In genomic region chrX:108001218-108001814, GRCh38 we compare ENCODE assay signal across 9 cellular contexts. TPM values are rescaled to one million over a fixed set of nuclear protein-coding genes. Genes with fewer than 3 reads are reported as not detected.
DNase-seq lines count a peak whose midpoint lies in the region; ATAC-seq, FAIRE-seq and TF ChIP-seq lines count a peak whose summit lies in the region.
"Had no signal": no experiment of that assay in that cellular context is flagged by ENCODE, and none has a peak within 500 bp of the region (broad histone marks: within the 10 kb centered on the region; RNA-seq: fewer than 3 reads in every experiment).

No MANE protein-coding gene starts in this region.

- H3K9me1 ChIP-seq in keratinocyte (ENCODE audit: control insufficient read depth, extremely low read depth, insufficient read depth, low read length): no peaks in the 10 kb centered on the region

- no peaks in the 10 kb centered on the region for H4K20me1 ChIP-seq in keratinocyte (ENCODE audit: control insufficient read depth, extremely low read depth, insufficient read depth, low read length)

- no peaks in the 10 kb centered on the region for H3K27me3 ChIP-seq in BJ (ENCODE audit: control insufficient read depth, insufficient read depth, low read length)
- H3K27me3 ChIP-seq in keratinocyte (ENCODE audit: control insufficient read depth, extremely low read depth, insufficient read depth, low read length): no peaks in the 10 kb centered on the region

- H3K36me3 ChIP-seq in BJ (ENCODE audit: control insufficient read depth, insufficient read depth, low read length) (no peaks in the 10 kb centered on the region), keratinocyte (ENCODE audit: control insufficient read depth in 2 of 2, extremely low read depth in 1 of 2, insufficient read depth in 2 of 2, low read length in 2 of 2) (no peaks in the 10 kb centered on the region)

- no peak overlapping the region for H3K4me3 ChIP-seq in BJ (ENCODE audit: low read depth, low read length)
- H3K4me3 ChIP-seq in WI38 (ENCODE audit: low read depth, low read length): no peak overlapping the region
- H3K4me3 ChIP-seq in keratinocyte (ENCODE audit: control insufficient read depth in 2 of 3, extremely low read depth in 1 of 3, insufficient read depth in 2 of 3, low read depth in 1 of 3, low read length in 3 of 3): no peak overlapping the region

- ATAC-seq in HG02678 (IDR thresholded peaks at IDR 0.05; ENCODE audit: unreplicated experiment) (peak; percentile 79), HG02763 (IDR thresholded peaks at IDR 0.05; ENCODE audit: unreplicated experiment) (no peak)

- no peak overlapping the region for H3K27ac ChIP-seq in keratinocyte (ENCODE audit: control insufficient read depth, insufficient read depth, low read length)

- no peak for FAIRE-seq in keratinocyte (lab: Jason Lieb, UNC)

- no peak overlapping the region for H2AFZ ChIP-seq in keratinocyte (ENCODE audit: control insufficient read depth, low read length)

- H3K4me1 ChIP-seq in keratinocyte (ENCODE audit: control insufficient read depth, extremely low read depth, insufficient read depth, low read length): peaks cover 7% of the 10 kb centered on the region

- no peak overlapping the region for H3K9ac ChIP-seq in keratinocyte (ENCODE audit: control insufficient read depth, extremely low read depth, insufficient read depth, low read length)

- peaks cover 12% of the 10 kb centered on the region for H3K9me3 ChIP-seq in keratinocyte (ENCODE audit: control insufficient read depth, low read depth, low read length)

- TF ChIP-seq CTCF in BJ (IDR thresholded peaks at IDR 0.05; ENCODE audit: insufficient read depth, low read depth, low read length) (peak; percentile 45), GM12872 (IDR thresholded peaks at IDR 0.05; ENCODE audit: insufficient read depth, low read depth, low read length) (peak; percentile 62), WI38 (IDR thresholded peaks at IDR 0.05; ENCODE audit: low read depth, low read length) (peak; percentile 47), keratinocyte (optimal IDR thresholded peaks at IDR 0.05 in 1 of 3, IDR thresholded peaks at IDR 0.05 in 1 of 3, conservative IDR thresholded peaks at IDR 0.05 in 1 of 3; ENCODE audit: extremely low read depth in 1 of 3, insufficient read depth in 2 of 3, low read length in 3 of 3) (peak; percentile 41 to 61 (median 58))

- H3K4me2 ChIP-seq in keratinocyte (ENCODE audit: control insufficient read depth, extremely low read depth, insufficient read depth, low read depth, low read length): peak overlapping the region; percentile 19

- CTCF ChIA-PET in BJ (lab: Yijun Ruan, JAX): no interaction called here

- POLR2A ChIA-PET in BJ (lab: Charles Lee): no interaction called here

- DNase-seq in BJ (ENCODE audit: low read depth) (no peak), NCI-H1105 treated with DMSO at 0.1 percent for 48 hours (lab: John Stamatoyannopoulos, UW) (peak; percentile 72), keratinocyte (ENCODE audit: low read depth, low spot score) (no peak), T-helper 9 cell (no peak)

- dilution Hi-C loops in keratinocyte (cut with MboI; ENCODE audit: extremely low pct_ligation_motif_present, low sequenced_read_pairs): no loop called here

- no peaks in the 10 kb centered on the region for H3K79me2 ChIP-seq in keratinocyte (ENCODE audit: control insufficient read depth, insufficient read depth, low read length)

RNA-seq across cellular contexts. Expression of gene TEX13B, which starts 19.1 kb away (rescaled TPM):
- polyA plus RNA-seq in BJ (2011; rRNA removed) (not detected in 2 replicates), keratinocyte (not detected in 3 replicates)
- not detected in 2 replicates for polyA minus RNA-seq in BJ (2011; rRNA and poly(A)+ RNA removed)
- not detected for polyA plus RNA-seq in keratinocyte (2011; ENCODE audit: low read depth)
- not detected in 2 replicates for polyA plus RNA-seq in keratinocyte (2011; cell fraction: cytosol; rRNA removed)
- polyA plus RNA-seq in keratinocyte (2011; cell fraction: nucleus; rRNA removed): not detected in 2 replicates
- not detected in 2 replicates for polyA plus RNA-seq in keratinocyte (2012; ENCODE audit: low replicate concordance)
- polyA minus RNA-seq in keratinocyte: not detected in 3 replicates
- polyA minus RNA-seq in keratinocyte (2011; cell fraction: cytosol; rRNA and poly(A)+ RNA removed): not detected
- not detected in 2 replicates for polyA minus RNA-seq in keratinocyte (2011; cell fraction: nucleus; rRNA and poly(A)+ RNA removed)
- polyA plus RNA-seq: neural cell had no signal

RNA-seq across cellular contexts. Expression of gene VSIG1, which starts 43.5 kb away (rescaled TPM):
- polyA plus RNA-seq in BJ (2011; rRNA removed) (0.02 and 0.26 TPM in 2 replicates), keratinocyte (3.9 to 7.2 TPM (median 5.0 TPM) in 3 replicates)
- polyA minus RNA-seq in BJ (2011; rRNA and poly(A)+ RNA removed): not detected in 2 replicates
- 0.46 TPM for polyA plus RNA-seq in keratinocyte (2011; ENCODE audit: low read depth)
- 1.9 and 4.6 TPM in 2 replicates for polyA plus RNA-seq in keratinocyte (2011; cell fraction: cytosol; rRNA removed)
- 15.5 and 21.7 TPM in 2 replicates for polyA plus RNA-seq in keratinocyte (2011; cell fraction: nucleus; rRNA removed)
- 1.1 and 1.3 TPM in 2 replicates for polyA plus RNA-seq in keratinocyte (2012; ENCODE audit: low replicate concordance)
- 3.5 to 9.5 TPM (median 4.8 TPM) in 3 replicates for polyA minus RNA-seq in keratinocyte
- 2.5 TPM for polyA minus RNA-seq in keratinocyte (2011; cell fraction: cytosol; rRNA and poly(A)+ RNA removed)
- polyA minus RNA-seq in keratinocyte (2011; cell fraction: nucleus; rRNA and poly(A)+ RNA removed): 1.2 and 8.4 TPM in 2 replicates
- polyA plus RNA-seq: neural cell had no signal
